ENCODE assay signal across 3 cellular contexts in genomic region chr11:32932196-32932595, GRCh38.
"Had no signal": no experiment of that assay in that cellular context is flagged by ENCODE, and none has a peak within 500 bp of the region (broad histone marks: within the 10 kb centered on the region; RNA-seq: fewer than 3 reads in every experiment).

No MANE protein-coding gene starts in this region.

- H3K4me3 ChIP-seq: GM12878 had no signal

- ATAC-seq: GM12878 had no signal

- DNase-seq: GDM1, GF-D8 had no signal
